1 cellular context compared by ENCODE assay signal in the genomic region with DNA sequence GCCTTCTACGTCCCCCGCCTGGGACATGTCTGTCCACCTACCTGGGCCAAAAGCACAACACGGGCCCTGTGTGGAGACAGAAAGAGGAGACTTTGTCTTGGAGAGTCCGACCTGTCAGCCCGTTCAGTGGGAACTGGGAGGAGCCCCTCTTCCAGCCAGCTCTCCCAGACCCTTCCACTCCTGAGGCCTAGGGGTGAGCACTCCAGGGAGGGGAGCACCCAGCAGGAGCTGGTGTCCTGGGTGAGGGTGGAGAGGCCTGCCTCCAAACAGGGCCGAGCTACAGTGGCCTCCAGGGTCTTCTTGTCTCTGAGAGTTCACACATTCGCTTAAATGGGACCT.
TF ChIP-seq lines count a peak whose summit lies in the region.

No MANE protein-coding gene starts in this region.

TF ChIP-seq in HCT116, 20 proteins besides CTCF, POLR2A, EP300 and RAD21:
- TF ChIP-seq, protein P1, sequence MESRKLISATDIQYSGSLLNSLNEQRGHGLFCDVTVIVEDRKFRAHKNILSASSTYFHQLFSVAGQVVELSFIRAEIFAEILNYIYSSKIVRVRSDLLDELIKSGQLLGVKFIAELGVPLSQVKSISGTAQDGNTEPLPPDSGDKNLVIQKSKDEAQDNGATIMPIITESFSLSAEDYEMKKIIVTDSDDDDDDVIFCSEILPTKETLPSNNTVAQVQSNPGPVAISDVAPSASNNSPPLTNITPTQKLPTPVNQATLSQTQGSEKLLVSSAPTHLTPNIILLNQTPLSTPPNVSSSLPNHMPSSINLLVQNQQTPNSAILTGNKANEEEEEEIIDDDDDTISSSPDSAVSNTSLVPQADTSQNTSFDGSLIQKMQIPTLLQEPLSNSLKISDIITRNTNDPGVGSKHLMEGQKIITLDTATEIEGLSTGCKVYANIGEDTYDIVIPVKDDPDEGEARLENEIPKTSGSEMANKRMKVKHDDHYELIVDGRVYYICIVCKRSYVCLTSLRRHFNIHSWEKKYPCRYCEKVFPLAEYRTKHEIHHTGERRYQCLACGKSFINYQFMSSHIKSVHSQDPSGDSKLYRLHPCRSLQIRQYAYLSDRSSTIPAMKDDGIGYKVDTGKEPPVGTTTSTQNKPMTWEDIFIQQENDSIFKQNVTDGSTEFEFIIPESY (IDR thresholded peaks at IDR 0.05; ENCODE audit: extremely low read depth, insufficient replicate concordance, low read length) = no peak
- TF ChIP-seq TCF7L2 (IDR thresholded peaks at IDR 0.05; ENCODE audit: borderline replicate concordance, extremely low read depth, insufficient read depth, insufficient read length) (no peak), SP1 (IDR thresholded peaks at IDR 0.05; ENCODE audit: low read depth) (no peak)
